ENCODE assay signal across 9 cellular contexts in genomic region chr2:112432735-112433479, GRCh38. TPM values are rescaled to one million over a fixed set of nuclear protein-coding genes. Genes with fewer than 3 reads are reported as not detected.
A peak's percentile ranks its signal among the peaks of the same experiment; 100 is the strongest.
DNase-seq lines count a peak whose midpoint lies in the region; ATAC-seq and TF ChIP-seq lines count a peak whose summit lies in the region.
"Not testable (repeated sequence)": the region's sequence is repeated elsewhere in the genome, so short reads cannot be mapped to it uniquely, and the experiment has no call there.
"Had no signal": no experiment of that assay in that cellular context is flagged by ENCODE, and none has a peak within 500 bp of the region (broad histone marks: within the 10 kb centered on the region; RNA-seq: fewer than 3 reads in every experiment).

No MANE protein-coding gene starts in this region.

- peaks cover 17% of the 10 kb centered on the region for H3K4me1 Mint-ChIP-seq in CD4-positive, alpha-beta T cell (ENCODE audit: low read depth)
- peaks cover 16% of the 10 kb centered on the region for H3K4me1 Mint-ChIP-seq in activated CD4-positive, alpha-beta memory T cell treated with anti-CD3 and anti-CD28 coated beads, Interleukin-2, amount 10 ng/mL, durations not matched to agents 7 days and 5 days
- peaks cover 8 to 26% (median 19%) of the 10 kb centered on the region in 4 donors for H3K4me1 Mint-ChIP-seq in naive thymus-derived CD8-positive, alpha-beta T cell
- H3K4me1 Mint-ChIP-seq in stimulated activated naive CD8-positive, alpha-beta T cell treated with anti-CD3 and anti-CD28 coated beads, Interleukin-15, Interleukin-2, amounts not matched to agents 100 ng/mL and 50 ng/mL, for 24 hours (ENCODE audit: low read depth) = peaks cover 19% of the 10 kb centered on the region

- H3K36me3 ChIP-seq in left ventricle myocardium inferior = not testable (repeated sequence)

- POLR2A ChIA-PET in CD4-positive, alpha-beta T cell (lab: Charles Lee) = interaction anchor here (0.6 kb wide), 1 partner anchor 173 kb away, joined by 3 read pairs; no protein-coding TSS in a partner anchor
- POLR2A ChIA-PET in activated CD4-positive, alpha-beta memory T cell treated with anti-CD3 and anti-CD28 coated beads, Interleukin-2, amount 10 ng/mL, durations not matched to agents 7 days and 5 days (lab: Charles Lee) = not testable (repeated sequence)
- POLR2A ChIA-PET in naive thymus-derived CD8-positive, alpha-beta T cell (lab: Charles Lee) = interaction anchor here (0.6 to 1.1 kb wide), 3 partner anchors 173 to 307 kb away, joined by 3 to 4 read pairs (median 3); no protein-coding TSS in a partner anchor

- H3K4me3 ChIP-seq in cardiac fibroblast (replicated peaks in 1 of 2; ENCODE audit: low read depth in 2 of 2, low read length in 2 of 2) (peak overlapping the region; percentile 42 to 48), left ventricle myocardium inferior (peak overlapping the region; percentile 72)

- peak in 3 of 10 experiments; percentile 19 to 45 (median 22) for DNase-seq in CD4-positive, alpha-beta T cell
- not testable (repeated sequence) for DNase-seq in activated CD4-positive, alpha-beta memory T cell treated with anti-CD3 and anti-CD28 coated beads, Interleukin-2, amount 10 ng/mL, durations not matched to agents 7 days and 5 days; left ventricle myocardium inferior
- peak; percentile 22 to 23 for DNase-seq in cardiac fibroblast (ENCODE audit: low read depth in 2 of 2)
- peak in 5 of 10 donors; percentile 15 to 53 (median 52) for DNase-seq in naive thymus-derived CD8-positive, alpha-beta T cell

- not testable (repeated sequence) for H3K9me3 Mint-ChIP-seq in CD4-positive, alpha-beta T cell; activated CD4-positive, alpha-beta memory T cell treated with anti-CD3 and anti-CD28 coated beads, Interleukin-2, amount 10 ng/mL, durations not matched to agents 7 days and 5 days; naive thymus-derived CD8-positive, alpha-beta T cell; stimulated activated naive CD8-positive, alpha-beta T cell treated with anti-CD3 and anti-CD28 coated beads, Interleukin-15, Interleukin-2, amounts not matched to agents 100 ng/mL and 50 ng/mL, for 24 hours

- TF ChIP-seq CTCF in CD4-positive, alpha-beta T cell (IDR thresholded peaks at IDR 0.05); cardiac fibroblast (IDR thresholded peaks at IDR 0.05; ENCODE audit: low read depth, low read length); left ventricle myocardium inferior (IDR thresholded peaks at IDR 0.05; ENCODE audit: borderline replicate concordance): not testable (repeated sequence)

- peaks cover 10% of the 10 kb centered on the region for H3K27me3 Mint-ChIP-seq in CD4-positive, alpha-beta T cell
- not testable (repeated sequence) for H3K27me3 Mint-ChIP-seq in activated CD4-positive, alpha-beta memory T cell treated with anti-CD3 and anti-CD28 coated beads, Interleukin-2, amount 10 ng/mL, durations not matched to agents 7 days and 5 days; naive thymus-derived CD8-positive, alpha-beta T cell; stimulated activated naive CD8-positive, alpha-beta T cell treated with anti-CD3 and anti-CD28 coated beads, Interleukin-15, Interleukin-2, amounts not matched to agents 100 ng/mL and 50 ng/mL, for 24 hours

- CTCF ChIA-PET in CD4-positive, alpha-beta T cell (lab: Charles Lee) = interaction anchor here (0.6 to 1.6 kb wide), 5 partner anchors 49 to 332 kb away, joined by 3 to 7 read pairs (median 4); no protein-coding TSS in a partner anchor
- CTCF ChIA-PET in activated CD4-positive, alpha-beta memory T cell treated with anti-CD3 and anti-CD28 coated beads, Interleukin-2, amount 10 ng/mL, durations not matched to agents 7 days and 5 days (lab: Charles Lee) = interaction anchor here (0.6 to 1.5 kb wide), 6 partner anchors 23 to 335 kb away, joined by 3 to 8 read pairs (median 4); partner anchors contain the start of gene ZC3H8

- H3K27me3 ChIP-seq in CD4-positive, alpha-beta T cell (ENCODE audit: control insufficient read depth, insufficient read depth, low read length) = not testable (repeated sequence)
- H3K27me3 ChIP-seq in left ventricle myocardium inferior (ENCODE audit: low read depth) = peaks cover 23% of the 10 kb centered on the region

- H3K9me3 ChIP-seq in CD4-positive, alpha-beta T cell (ENCODE audit: control insufficient read depth, low read length); left ventricle myocardium inferior (replicated peaks): not testable (repeated sequence)

- H3K4me3 Mint-ChIP-seq in CD4-positive, alpha-beta T cell = peak overlapping the region; percentile 77
- H3K4me3 Mint-ChIP-seq in activated CD4-positive, alpha-beta memory T cell treated with anti-CD3 and anti-CD28 coated beads, Interleukin-2, amount 10 ng/mL, durations not matched to agents 7 days and 5 days = peak overlapping the region; percentile 81
- H3K4me3 Mint-ChIP-seq in naive thymus-derived CD8-positive, alpha-beta T cell = peak overlapping the region; percentile 73 to 86 (median 81)
- peak overlapping the region; percentile 84 for H3K4me3 Mint-ChIP-seq in stimulated activated naive CD8-positive, alpha-beta T cell treated with anti-CD3 and anti-CD28 coated beads, Interleukin-15, Interleukin-2, amounts not matched to agents 100 ng/mL and 50 ng/mL, for 24 hours

- H3K27ac ChIP-seq in CD4-positive, alpha-beta T cell (ENCODE audit: low read depth, low read length) = not testable (repeated sequence)
- H3K27ac ChIP-seq in left ventricle myocardium inferior (replicated peaks) = peak overlapping the region; percentile 88

- peak overlapping the region; percentile 75 for H3K27ac Mint-ChIP-seq in CD4-positive, alpha-beta T cell
- H3K27ac Mint-ChIP-seq in activated CD4-positive, alpha-beta memory T cell treated with anti-CD3 and anti-CD28 coated beads, Interleukin-2, amount 10 ng/mL, durations not matched to agents 7 days and 5 days = peak overlapping the region; percentile 68
- peak overlapping the region in 9 of 10 donors; percentile 48 to 93 (median 86) for H3K27ac Mint-ChIP-seq in naive thymus-derived CD8-positive, alpha-beta T cell
- H3K27ac Mint-ChIP-seq in stimulated activated naive CD8-positive, alpha-beta T cell treated with anti-CD3 and anti-CD28 coated beads, Interleukin-15, Interleukin-2, amounts not matched to agents 100 ng/mL and 50 ng/mL, for 24 hours = peak overlapping the region; percentile 65

- intact Hi-C loops in CD4-positive, alpha-beta T cell (cut with DNase I, micrococcal nuclease) = loop anchor here in 1 of 2 experiments (10.0 kb wide), 1 partner anchor 548 kb away; the partner anchor contains the start of gene ANAPC1
- intact Hi-C loops in left ventricle myocardium inferior (cut with micrococcal nuclease) = not testable (repeated sequence)

- ATAC-seq in CD4-positive, alpha-beta T cell (ENCODE audit: poor library complexity) = not testable (repeated sequence)
- ATAC-seq in GM21526 (IDR thresholded peaks at IDR 0.05; ENCODE audit: low FRiP score, unreplicated experiment) (peak; percentile 38), HG03354 (IDR thresholded peaks at IDR 0.05; ENCODE audit: poor library complexity, severe bottlenecking, unreplicated experiment) (peak; percentile 58)
- ATAC-seq in naive thymus-derived CD8-positive, alpha-beta T cell = peak in 1 of 2 donors; percentile 65

- not testable (repeated sequence) for H3K4me1 ChIP-seq in left ventricle myocardium inferior

- H3K36me3 Mint-ChIP-seq in CD4-positive, alpha-beta T cell (ENCODE audit: low read depth); activated CD4-positive, alpha-beta memory T cell treated with anti-CD3 and anti-CD28 coated beads, Interleukin-2, amount 10 ng/mL, durations not matched to agents 7 days and 5 days (ENCODE audit: low read depth); naive thymus-derived CD8-positive, alpha-beta T cell; stimulated activated naive CD8-positive, alpha-beta T cell treated with anti-CD3 and anti-CD28 coated beads, Interleukin-15, Interleukin-2, amounts not matched to agents 100 ng/mL and 50 ng/mL, for 24 hours (ENCODE audit: low read depth): not testable (repeated sequence)

RNA-seq across cellular contexts. Expression of gene RGPD8, which starts 0.5 kb away (rescaled TPM):
- 10 to 100 TPM; 61.1 to 65.9 TPM for total RNA-seq in CD4-positive, alpha-beta T cell
- 1 to 10 TPM; 7.9 to 9.5 TPM for total RNA-seq in activated CD4-positive, alpha-beta memory T cell treated with anti-CD3 and anti-CD28 coated beads, Interleukin-2, amount 10 ng/mL, durations not matched to agents 7 days and 5 days
- 4.1 TPM for total RNA-seq in left ventricle myocardium inferior
- total RNA-seq in naive thymus-derived CD8-positive, alpha-beta T cell = 10 to 100 TPM; 32.4 to 37.5 TPM
- polyA plus RNA-seq in naive thymus-derived CD8-positive, alpha-beta T cell = 1 to 10 TPM in 2 of 3 donors, under 1 TPM in 1; 0.68 to 3.6 (median 3.6) TPM
- total RNA-seq: OCI-LY7 had no signal

RNA-seq across cellular contexts. Expression of gene TTL, which starts 49.0 kb away (rescaled TPM):
- 10 to 100 TPM in 1 of 2 experiments, 1 to 10 TPM in 1; 9.9 to 10.8 TPM for total RNA-seq in CD4-positive, alpha-beta T cell
- total RNA-seq in activated CD4-positive, alpha-beta memory T cell treated with anti-CD3 and anti-CD28 coated beads, Interleukin-2, amount 10 ng/mL, durations not matched to agents 7 days and 5 days = 10 to 100 TPM; 31.8 to 33.2 TPM
- total RNA-seq in left ventricle myocardium inferior = 47.1 TPM
- 10 to 100 TPM; 15.8 to 18.9 TPM for total RNA-seq in naive thymus-derived CD8-positive, alpha-beta T cell
- 1 to 10 TPM; 1.7 to 3.3 (median 3.3) TPM for polyA plus RNA-seq in naive thymus-derived CD8-positive, alpha-beta T cell
